15 cellular contexts compared by ENCODE assay signal in genomic region chr9:92911496-92912475, GRCh38. TPM values are rescaled to one million over a fixed set of nuclear protein-coding genes. Genes with fewer than 3 reads are reported as not detected.
DNase-seq lines count a peak whose midpoint lies in the region; ATAC-seq and TF ChIP-seq lines count a peak whose summit lies in the region.
"Had no signal": no experiment of that assay in that cellular context is flagged by ENCODE, and none has a peak within 500 bp of the region (broad histone marks: within the 10 kb centered on the region; RNA-seq: fewer than 3 reads in every experiment).

No MANE protein-coding gene starts in this region.

- TF ChIP-seq CTCF in LNCaP clone FGC (IDR thresholded peaks at IDR 0.05; ENCODE audit: control insufficient read depth, extremely low read depth, insufficient read depth) = no peak
- TF ChIP-seq CTCF in brain (conservative IDR thresholded peaks at IDR 0.05) = no peak

- H3K27me3 Mint-ChIP-seq in brain = peaks cover 39% of the 10 kb centered on the region

- H3K27ac Mint-ChIP-seq in brain = peak overlapping the region in 3 of 5 experiments; percentile 6 to 35 (median 15)
- H3K27ac Mint-ChIP-seq: memory B cell had no signal

- H3K4me3 Mint-ChIP-seq in brain = peak overlapping the region in 3 of 5 experiments; percentile 1 to 29 (median 15)
- H3K4me3 Mint-ChIP-seq: memory B cell had no signal

- DNase-seq in CD1c-positive myeloid dendritic cell (ENCODE audit: extremely low spot score) = peak; percentile 17
- DNase-seq in LNCaP clone FGC (ENCODE audit: low read depth) = peak; percentile 84
- DNase-seq in medulla oblongata (ENCODE audit: extremely low spot score) = peak; percentile 7
- DNase-seq in RPMI8226 = no peak
- DNase-seq: activated CD4-positive, CD25-positive, alpha-beta regulatory T cell; GF-D8; heart left ventricle; stimulated activated CD4-positive, alpha-beta T cell treated with anti-CD3 and anti-CD28 coated beads, Interleukin-4, amount 100 ng/mL, for 4 hours; stimulated activated naive CD8-positive, alpha-beta T cell treated with anti-CD3 and anti-CD28 coated beads, Interleukin-15, Interleukin-2, amounts not matched to agents 100 U/mL and 50 U/mL, for 24 hours had no signal

- ATAC-seq in HG02840 (IDR thresholded peaks at IDR 0.05; ENCODE audit: low FRiP score, unreplicated experiment) = no peak
- no peak for ATAC-seq in HG03354 (IDR thresholded peaks at IDR 0.05; ENCODE audit: poor library complexity, severe bottlenecking, unreplicated experiment)
- no peak for ATAC-seq in GM21786 (IDR thresholded peaks at IDR 0.05; ENCODE audit: unreplicated experiment)
- ATAC-seq: heart left ventricle; stimulated activated naive CD8-positive, alpha-beta T cell treated with anti-CD3 and anti-CD28 coated beads, Interleukin-15, Interleukin-2, amounts not matched to agents 100 U/mL and 50 U/mL, for 24 hours had no signal

- no peaks in the 10 kb centered on the region for H3K36me3 Mint-ChIP-seq in brain
- H3K36me3 Mint-ChIP-seq: memory B cell had no signal

- H3K4me1 Mint-ChIP-seq in brain = peaks cover 17% of the 10 kb centered on the region

- H3K9me3 Mint-ChIP-seq in brain = no peaks in the 10 kb centered on the region
- H3K9me3 Mint-ChIP-seq: memory B cell had no signal

- peak overlapping the region; percentile 2 for H3K4me3 ChIP-seq in LNCaP clone FGC (ENCODE audit: low read depth, low read length)
- H3K4me3 ChIP-seq: BLaER1, heart left ventricle had no signal

RNA-seq across cellular contexts. Expression of gene ZNF484, which starts 33.9 kb away (rescaled TPM):
- polyA plus RNA-seq in brain (ENCODE audit: insufficient read depth, low read depth, low replicate concordance) = 1.8 TPM

RNA-seq across cellular contexts. Expression of gene FGD3, which starts 35.5 kb away (rescaled TPM):
- polyA plus RNA-seq in brain (ENCODE audit: insufficient read depth, low read depth, low replicate concordance) = 6.5 TPM
